In the genomic region with DNA sequence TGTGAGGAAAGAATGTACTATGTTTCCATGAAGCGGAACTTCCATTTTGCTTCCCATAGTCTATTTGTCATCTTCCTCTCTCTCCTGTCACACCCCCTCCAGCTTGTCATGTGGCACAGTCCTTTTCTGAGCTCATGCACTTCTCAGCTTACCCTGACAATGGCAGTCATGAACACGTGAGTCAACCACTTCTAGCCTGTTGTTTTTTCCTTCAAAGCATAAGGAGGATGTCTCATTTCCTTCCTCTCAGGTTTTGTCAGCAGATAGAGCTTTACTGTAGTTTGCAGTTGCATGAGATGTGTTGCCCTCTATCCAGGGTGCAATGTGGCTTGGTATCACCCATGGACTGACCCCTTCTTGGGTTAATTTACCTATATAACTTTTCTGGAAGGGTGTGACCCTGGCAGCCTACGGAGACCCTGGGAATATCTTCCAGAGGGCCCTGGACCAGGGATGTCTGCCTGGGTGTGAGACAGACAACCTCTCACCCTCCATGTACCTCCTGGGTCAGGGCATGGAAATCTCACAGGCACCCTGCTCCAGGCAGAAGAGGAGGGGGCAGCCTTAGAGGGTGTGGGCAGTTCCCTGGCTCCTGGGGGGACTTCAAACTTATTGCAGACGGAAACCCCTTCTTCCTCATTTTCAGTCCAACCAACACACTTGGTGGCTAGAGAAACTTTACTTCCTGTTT, we compare ENCODE assay signal across 8 cellular contexts. TPM values are rescaled to one million over a fixed set of nuclear protein-coding genes. Genes with fewer than 3 reads are reported as not detected.
DNase-seq lines count a peak whose midpoint lies in the region; ATAC-seq and TF ChIP-seq lines count a peak whose summit lies in the region.

No MANE protein-coding gene starts in this region.

- peak; percentile 71 for DNase-seq in AG08395 (ENCODE audit: low spot score)
- peak; percentile 98 for DNase-seq in MV-4-11 (lab: John Stamatoyannopoulos, UW)
- peak; percentile 62 for DNase-seq in activated CD4-positive, alpha-beta T cell treated with anti-CD3 and anti-CD28 coated beads for 1 hour
- peak; percentile 60 to 64 (median 61) for DNase-seq in effector memory CD8-positive, alpha-beta T cell
- DNase-seq in naive B cell: peak; percentile 67
- peak in 1 of 2 donors; percentile 80 for DNase-seq in upper lobe of left lung
- DNase-seq in osteocyte (ENCODE audit: extremely low spot score, unreplicated experiment): no peak

- TF ChIP-seq CTCF in upper lobe of left lung (IDR thresholded peaks at IDR 0.05) (no peak), osteocyte (IDR thresholded peaks at IDR 0.05) (no peak)

- peak in 1 of 4 donors; percentile 23 for TF ChIP-seq POLR2A in upper lobe of left lung (IDR thresholded peaks at IDR 0.05)

- ATAC-seq in GM19351 (IDR thresholded peaks at IDR 0.05; ENCODE audit: unreplicated experiment) (peak; percentile 43), naive B cell (ENCODE audit: low read depth in 2 of 2) (peak; percentile 60 to 61), upper lobe of left lung (ENCODE audit: low FRiP score in 2 of 2) (peak; percentile 78 to 84)
- ATAC-seq in effector memory CD8-positive, alpha-beta T cell (replicated peaks): peak; percentile 80

- no peaks in the 10 kb centered on the region for H3K27me3 Mint-ChIP-seq in effector memory CD8-positive, alpha-beta T cell
- peaks cover 0 to 2% (median 0%) of the 10 kb centered on the region in 3 donors for H3K27me3 Mint-ChIP-seq in naive B cell
- H3K27me3 Mint-ChIP-seq in osteocyte (ENCODE audit: unreplicated experiment): peaks cover 24% of the 10 kb centered on the region

- no peaks in the 10 kb centered on the region for H3K9me3 ChIP-seq in upper lobe of left lung

- H3K36me3 ChIP-seq in upper lobe of left lung: no peaks in the 10 kb centered on the region

- peak overlapping the region; percentile 32 to 76 for H3K27ac Mint-ChIP-seq in effector memory CD8-positive, alpha-beta T cell
- H3K27ac Mint-ChIP-seq in naive B cell (peak overlapping the region; percentile 14 to 91 (median 84)), osteocyte (ENCODE audit: unreplicated experiment) (no peak overlapping the region)

- no peaks in the 10 kb centered on the region for H3K9me3 Mint-ChIP-seq in effector memory CD8-positive, alpha-beta T cell
- H3K9me3 Mint-ChIP-seq in naive B cell: no peaks in the 10 kb centered on the region
- H3K9me3 Mint-ChIP-seq in osteocyte (ENCODE audit: unreplicated experiment): no peaks in the 10 kb centered on the region

- peaks cover 26% of the 10 kb centered on the region for H3K36me3 Mint-ChIP-seq in effector memory CD8-positive, alpha-beta T cell (ENCODE audit: insufficient read depth)
- H3K36me3 Mint-ChIP-seq in naive B cell (no peaks in the 10 kb centered on the region), osteocyte (ENCODE audit: unreplicated experiment) (no peaks in the 10 kb centered on the region)

- peak overlapping the region; percentile 26 to 59 for H3K4me3 Mint-ChIP-seq in effector memory CD8-positive, alpha-beta T cell
- H3K4me3 Mint-ChIP-seq in naive B cell (peak overlapping the region; percentile 4 to 90 (median 67)), osteocyte (ENCODE audit: unreplicated experiment) (no peak overlapping the region)

- peak overlapping the region; percentile 79 to 87 (median 83) for H3K27ac ChIP-seq in upper lobe of left lung

- 15 to 43% methylated on average over 4 of the region's 4 CpGs for WGBS in upper lobe of left lung, 2 donors

- peaks cover 12 to 28% (median 22%) of the 10 kb centered on the region in 4 donors for H3K4me1 ChIP-seq in upper lobe of left lung

- peak in 2 of 4 donors; percentile 31 to 86 for TF ChIP-seq EP300 in upper lobe of left lung (IDR thresholded peaks at IDR 0.05)

- peaks cover 31 to 36% of the 10 kb centered on the region in 2 donors for H3K4me1 Mint-ChIP-seq in effector memory CD8-positive, alpha-beta T cell (ENCODE audit: low read depth in 2 of 2)
- peaks cover 24 to 50% (median 36%) of the 10 kb centered on the region in 3 donors for H3K4me1 Mint-ChIP-seq in naive B cell
- peaks cover 12% of the 10 kb centered on the region for H3K4me1 Mint-ChIP-seq in osteocyte (ENCODE audit: unreplicated experiment)

- H3K27me3 ChIP-seq in upper lobe of left lung: no peaks in the 10 kb centered on the region

- no peak overlapping the region for H3K4me3 ChIP-seq in upper lobe of left lung

RNA-seq across cellular contexts. Expression of a gene that starts 4.0 kb away (rescaled TPM):
- 10 to 100 TPM; 11.6 to 24.6 (median 17.6) TPM for polyA plus RNA-seq in naive B cell (ENCODE audit: low read depth in 6 of 6)
- total RNA-seq in upper lobe of left lung: 10 to 100 TPM in 5 of 6 donors, 1 to 10 TPM in 1; 7.5 to 38.8 (median 16.8) TPM
- 6.2 and 9.5 TPM in 2 replicates for total RNA-seq in osteocyte
